Comparison of ENCODE assay signal across 2 cellular contexts in the genomic region with DNA sequence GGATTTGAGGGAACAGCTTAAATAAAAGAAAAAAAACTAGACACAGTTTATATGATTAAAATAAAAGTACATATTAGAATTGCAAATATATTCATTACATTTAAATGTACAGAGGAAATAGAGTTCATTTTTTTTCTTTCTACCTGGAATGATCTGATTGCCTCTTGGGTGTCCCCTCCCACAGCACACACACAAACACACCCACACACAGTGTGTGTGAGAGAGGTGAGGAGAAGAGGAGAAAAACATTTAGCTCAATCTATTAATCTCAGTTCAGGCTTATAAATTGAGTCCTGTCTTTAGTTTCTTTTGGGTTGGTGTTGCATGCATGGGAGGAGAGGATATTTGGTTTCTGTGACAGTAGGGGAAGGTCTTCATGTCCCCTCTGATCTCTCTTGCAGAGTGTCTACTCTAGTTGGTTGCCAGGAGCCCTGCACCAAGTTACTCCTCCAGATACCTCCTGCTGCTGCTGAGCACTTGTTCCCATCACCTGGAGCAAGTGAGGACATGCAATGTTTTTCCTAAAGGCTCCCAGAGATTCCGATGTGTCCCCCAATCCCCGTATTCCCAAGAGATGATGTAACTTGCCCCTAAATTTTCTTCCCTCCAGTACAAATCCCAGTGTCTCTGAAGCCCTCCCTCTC.
TF ChIP-seq lines count a peak whose summit lies in the region.

No MANE protein-coding gene starts in this region.

TF ChIP-seq in GM23338, 12 proteins besides CTCF, POLR2A, EP300 and RAD21 (continued from another document):
- TF ChIP-seq, protein P1, sequence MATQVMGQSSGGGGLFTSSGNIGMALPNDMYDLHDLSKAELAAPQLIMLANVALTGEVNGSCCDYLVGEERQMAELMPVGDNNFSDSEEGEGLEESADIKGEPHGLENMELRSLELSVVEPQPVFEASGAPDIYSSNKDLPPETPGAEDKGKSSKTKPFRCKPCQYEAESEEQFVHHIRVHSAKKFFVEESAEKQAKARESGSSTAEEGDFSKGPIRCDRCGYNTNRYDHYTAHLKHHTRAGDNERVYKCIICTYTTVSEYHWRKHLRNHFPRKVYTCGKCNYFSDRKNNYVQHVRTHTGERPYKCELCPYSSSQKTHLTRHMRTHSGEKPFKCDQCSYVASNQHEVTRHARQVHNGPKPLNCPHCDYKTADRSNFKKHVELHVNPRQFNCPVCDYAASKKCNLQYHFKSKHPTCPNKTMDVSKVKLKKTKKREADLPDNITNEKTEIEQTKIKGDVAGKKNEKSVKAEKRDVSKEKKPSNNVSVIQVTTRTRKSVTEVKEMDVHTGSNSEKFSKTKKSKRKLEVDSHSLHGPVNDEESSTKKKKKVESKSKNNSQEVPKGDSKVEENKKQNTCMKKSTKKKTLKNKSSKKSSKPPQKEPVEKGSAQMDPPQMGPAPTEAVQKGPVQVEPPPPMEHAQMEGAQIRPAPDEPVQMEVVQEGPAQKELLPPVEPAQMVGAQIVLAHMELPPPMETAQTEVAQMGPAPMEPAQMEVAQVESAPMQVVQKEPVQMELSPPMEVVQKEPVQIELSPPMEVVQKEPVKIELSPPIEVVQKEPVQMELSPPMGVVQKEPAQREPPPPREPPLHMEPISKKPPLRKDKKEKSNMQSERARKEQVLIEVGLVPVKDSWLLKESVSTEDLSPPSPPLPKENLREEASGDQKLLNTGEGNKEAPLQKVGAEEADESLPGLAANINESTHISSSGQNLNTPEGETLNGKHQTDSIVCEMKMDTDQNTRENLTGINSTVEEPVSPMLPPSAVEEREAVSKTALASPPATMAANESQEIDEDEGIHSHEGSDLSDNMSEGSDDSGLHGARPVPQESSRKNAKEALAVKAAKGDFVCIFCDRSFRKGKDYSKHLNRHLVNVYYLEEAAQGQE (IDR thresholded peaks at IDR 0.05; ENCODE audit: unreplicated experiment), result no peak
- TF ChIP-seq EZH2 (IDR thresholded peaks at IDR 0.05; ENCODE audit: low read depth, unreplicated experiment) (no peak), ZNF331 (CRISPR knock-in tag; IDR thresholded peaks at IDR 0.05; ENCODE audit: low read depth) (no peak), STAT1 (IDR thresholded peaks at IDR 0.05; ENCODE audit: unreplicated experiment) (no peak), NANOG (IDR thresholded peaks at IDR 0.05; ENCODE audit: borderline replicate concordance) (no peak), EZH2phosphoT487 (IDR thresholded peaks at IDR 0.05; ENCODE audit: unreplicated experiment) (no peak)
- TF ChIP-seq, protein P2, sequence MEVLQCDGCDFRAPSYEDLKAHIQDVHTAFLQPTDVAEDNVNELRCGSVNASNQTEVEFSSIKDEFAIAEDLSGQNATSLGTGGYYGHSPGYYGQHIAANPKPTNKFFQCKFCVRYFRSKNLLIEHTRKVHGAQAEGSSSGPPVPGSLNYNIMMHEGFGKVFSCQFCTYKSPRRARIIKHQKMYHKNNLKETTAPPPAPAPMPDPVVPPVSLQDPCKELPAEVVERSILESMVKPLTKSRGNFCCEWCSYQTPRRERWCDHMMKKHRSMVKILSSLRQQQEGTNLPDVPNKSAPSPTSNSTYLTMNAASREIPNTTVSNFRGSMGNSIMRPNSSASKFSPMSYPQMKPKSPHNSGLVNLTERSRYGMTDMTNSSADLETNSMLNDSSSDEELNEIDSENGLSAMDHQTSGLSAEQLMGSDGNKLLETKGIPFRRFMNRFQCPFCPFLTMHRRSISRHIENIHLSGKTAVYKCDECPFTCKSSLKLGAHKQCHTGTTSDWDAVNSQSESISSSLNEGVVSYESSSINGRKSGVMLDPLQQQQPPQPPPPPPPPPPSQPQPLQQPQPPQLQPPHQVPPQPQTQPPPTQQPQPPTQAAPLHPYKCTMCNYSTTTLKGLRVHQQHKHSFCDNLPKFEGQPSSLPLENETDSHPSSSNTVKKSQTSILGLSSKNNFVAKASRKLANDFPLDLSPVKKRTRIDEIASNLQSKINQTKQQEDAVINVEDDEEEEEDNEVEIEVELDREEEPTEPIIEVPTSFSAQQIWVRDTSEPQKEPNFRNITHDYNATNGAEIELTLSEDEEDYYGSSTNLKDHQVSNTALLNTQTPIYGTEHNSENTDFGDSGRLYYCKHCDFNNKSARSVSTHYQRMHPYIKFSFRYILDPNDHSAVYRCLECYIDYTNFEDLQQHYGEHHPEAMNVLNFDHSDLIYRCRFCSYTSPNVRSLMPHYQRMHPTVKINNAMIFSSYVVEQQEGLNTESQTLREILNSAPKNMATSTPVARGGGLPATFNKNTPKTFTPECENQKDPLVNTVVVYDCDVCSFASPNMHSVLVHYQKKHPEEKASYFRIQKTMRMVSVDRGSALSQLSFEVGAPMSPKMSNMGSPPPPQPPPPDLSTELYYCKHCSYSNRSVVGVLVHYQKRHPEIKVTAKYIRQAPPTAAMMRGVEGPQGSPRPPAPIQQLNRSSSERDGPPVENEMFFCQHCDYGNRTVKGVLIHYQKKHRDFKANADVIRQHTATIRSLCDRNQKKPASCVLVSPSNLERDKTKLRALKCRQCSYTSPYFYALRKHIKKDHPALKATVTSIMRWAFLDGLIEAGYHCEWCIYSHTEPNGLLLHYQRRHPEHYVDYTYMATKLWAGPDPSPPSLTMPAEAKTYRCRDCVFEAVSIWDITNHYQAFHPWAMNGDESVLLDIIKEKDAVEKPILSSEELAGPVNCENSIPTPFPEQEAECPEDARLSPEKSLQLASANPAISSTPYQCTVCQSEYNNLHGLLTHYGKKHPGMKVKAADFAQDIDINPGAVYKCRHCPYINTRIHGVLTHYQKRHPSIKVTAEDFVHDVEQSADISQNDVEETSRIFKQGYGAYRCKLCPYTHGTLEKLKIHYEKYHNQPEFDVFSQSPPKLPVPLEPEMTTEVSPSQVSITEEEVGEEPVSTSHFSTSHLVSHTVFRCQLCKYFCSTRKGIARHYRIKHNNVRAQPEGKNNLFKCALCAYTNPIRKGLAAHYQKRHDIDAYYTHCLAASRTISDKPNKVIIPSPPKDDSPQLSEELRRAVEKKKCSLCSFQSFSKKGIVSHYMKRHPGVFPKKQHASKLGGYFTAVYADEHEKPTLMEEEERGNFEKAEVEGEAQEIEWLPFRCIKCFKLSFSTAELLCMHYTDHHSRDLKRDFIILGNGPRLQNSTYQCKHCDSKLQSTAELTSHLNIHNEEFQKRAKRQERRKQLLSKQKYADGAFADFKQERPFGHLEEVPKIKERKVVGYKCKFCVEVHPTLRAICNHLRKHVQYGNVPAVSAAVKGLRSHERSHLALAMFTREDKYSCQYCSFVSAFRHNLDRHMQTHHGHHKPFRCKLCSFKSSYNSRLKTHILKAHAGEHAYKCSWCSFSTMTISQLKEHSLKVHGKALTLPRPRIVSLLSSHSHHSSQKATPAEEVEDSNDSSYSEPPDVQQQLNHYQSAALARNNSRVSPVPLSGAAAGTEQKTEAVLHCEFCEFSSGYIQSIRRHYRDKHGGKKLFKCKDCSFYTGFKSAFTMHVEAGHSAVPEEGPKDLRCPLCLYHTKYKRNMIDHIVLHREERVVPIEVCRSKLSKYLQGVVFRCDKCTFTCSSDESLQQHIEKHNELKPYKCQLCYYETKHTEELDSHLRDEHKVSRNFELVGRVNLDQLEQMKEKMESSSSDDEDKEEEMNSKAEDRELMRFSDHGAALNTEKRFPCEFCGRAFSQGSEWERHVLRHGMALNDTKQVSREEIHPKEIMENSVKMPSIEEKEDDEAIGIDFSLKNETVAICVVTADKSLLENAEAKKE (CRISPR knock-in tag; IDR thresholded peaks at IDR 0.05), result no peak

TF ChIP-seq in WTC11, 78 proteins besides CTCF, POLR2A, EP300 and RAD21 (continued from another document):
- TF ChIP-seq, protein P3, sequence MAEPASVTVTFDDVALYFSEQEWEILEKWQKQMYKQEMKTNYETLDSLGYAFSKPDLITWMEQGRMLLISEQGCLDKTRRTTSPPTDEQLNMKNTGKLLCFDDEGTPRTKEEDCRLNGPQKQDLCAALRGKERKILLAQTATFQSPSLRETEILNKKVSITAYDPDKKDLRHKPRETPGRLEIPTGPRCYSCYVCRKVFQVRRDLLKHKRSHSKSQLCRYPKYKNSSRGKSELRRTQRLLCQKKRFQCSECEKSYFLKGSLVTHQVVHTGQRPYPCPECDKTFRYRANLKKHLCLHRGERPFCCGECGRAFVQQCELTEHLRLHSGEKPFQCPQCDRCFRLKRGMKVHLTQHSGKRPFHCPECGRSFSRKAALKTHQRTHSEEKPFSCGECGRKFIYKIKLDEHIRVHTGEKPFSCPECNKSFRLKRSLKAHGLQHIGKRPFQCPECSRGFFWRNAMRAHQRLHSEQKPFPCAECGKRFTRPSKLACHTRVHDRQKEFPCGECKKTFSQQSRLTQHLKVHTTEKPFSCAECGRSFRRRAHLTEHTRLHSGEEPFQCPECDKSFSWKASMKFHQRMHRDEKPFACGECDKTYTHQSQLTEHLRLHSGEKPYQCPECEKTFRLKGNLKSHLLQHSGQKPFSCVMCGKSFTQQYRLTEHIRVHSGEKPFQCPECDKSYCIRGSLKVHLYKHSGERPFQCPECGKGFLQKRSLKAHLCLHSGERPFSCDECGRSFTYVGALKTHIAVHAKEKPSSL (CRISPR knock-in tag; conservative IDR thresholded peaks at IDR 0.05), result no peak
- TF ChIP-seq TP53 (CRISPR knock-in tag; IDR thresholded peaks at IDR 0.05) (no peak), PRRX2 (CRISPR knock-in tag; IDR thresholded peaks at IDR 0.05) (no peak), NR3C1 (CRISPR knock-in tag; conservative IDR thresholded peaks at IDR 0.05; ENCODE audit: low read depth) (no peak), JUN (CRISPR knock-in tag; IDR thresholded peaks at IDR 0.05) (no peak), MYBL2 (CRISPR knock-in tag; IDR thresholded peaks at IDR 0.05) (no peak), ESRRA (CRISPR knock-in tag; IDR thresholded peaks at IDR 0.05; ENCODE audit: borderline replicate concordance) (no peak), SMAD4 (CRISPR knock-in tag; IDR thresholded peaks at IDR 0.05) (no peak), NR2C2 (CRISPR knock-in tag; IDR thresholded peaks at IDR 0.05) (no peak), SMAD3 (CRISPR knock-in tag; IDR thresholded peaks at IDR 0.05; ENCODE audit: borderline replicate concordance) (no peak)
- TF ChIP-seq, protein P4, sequence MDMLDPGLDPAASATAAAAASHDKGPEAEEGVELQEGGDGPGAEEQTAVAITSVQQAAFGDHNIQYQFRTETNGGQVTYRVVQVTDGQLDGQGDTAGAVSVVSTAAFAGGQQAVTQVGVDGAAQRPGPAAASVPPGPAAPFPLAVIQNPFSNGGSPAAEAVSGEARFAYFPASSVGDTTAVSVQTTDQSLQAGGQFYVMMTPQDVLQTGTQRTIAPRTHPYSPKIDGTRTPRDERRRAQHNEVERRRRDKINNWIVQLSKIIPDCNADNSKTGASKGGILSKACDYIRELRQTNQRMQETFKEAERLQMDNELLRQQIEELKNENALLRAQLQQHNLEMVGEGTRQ (CRISPR knock-in tag; IDR thresholded peaks at IDR 0.05), result no peak
- TF ChIP-seq, protein P5, sequence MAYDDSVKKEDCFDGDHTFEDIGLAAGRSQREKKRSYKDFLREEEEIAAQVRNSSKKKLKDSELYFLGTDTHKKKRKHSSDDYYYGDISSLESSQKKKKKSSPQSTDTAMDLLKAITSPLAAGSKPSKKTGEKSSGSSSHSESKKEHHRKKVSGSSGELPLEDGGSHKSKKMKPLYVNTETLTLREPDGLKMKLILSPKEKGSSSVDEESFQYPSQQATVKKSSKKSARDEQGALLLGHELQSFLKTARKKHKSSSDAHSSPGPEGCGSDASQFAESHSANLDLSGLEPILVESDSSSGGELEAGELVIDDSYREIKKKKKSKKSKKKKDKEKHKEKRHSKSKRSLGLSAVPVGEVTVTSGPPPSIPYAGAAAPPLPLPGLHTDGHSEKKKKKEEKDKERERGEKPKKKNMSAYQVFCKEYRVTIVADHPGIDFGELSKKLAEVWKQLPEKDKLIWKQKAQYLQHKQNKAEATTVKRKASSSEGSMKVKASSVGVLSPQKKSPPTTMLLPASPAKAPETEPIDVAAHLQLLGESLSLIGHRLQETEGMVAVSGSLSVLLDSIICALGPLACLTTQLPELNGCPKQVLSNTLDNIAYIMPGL (CRISPR knock-in tag; IDR thresholded peaks at IDR 0.05), result no peak
- TF ChIP-seq, protein P6, sequence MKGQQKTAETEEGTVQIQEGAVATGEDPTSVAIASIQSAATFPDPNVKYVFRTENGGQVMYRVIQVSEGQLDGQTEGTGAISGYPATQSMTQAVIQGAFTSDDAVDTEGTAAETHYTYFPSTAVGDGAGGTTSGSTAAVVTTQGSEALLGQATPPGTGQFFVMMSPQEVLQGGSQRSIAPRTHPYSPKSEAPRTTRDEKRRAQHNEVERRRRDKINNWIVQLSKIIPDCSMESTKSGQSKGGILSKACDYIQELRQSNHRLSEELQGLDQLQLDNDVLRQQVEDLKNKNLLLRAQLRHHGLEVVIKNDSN (CRISPR knock-in tag; IDR thresholded peaks at IDR 0.05), result no peak
- TF ChIP-seq, protein P7, sequence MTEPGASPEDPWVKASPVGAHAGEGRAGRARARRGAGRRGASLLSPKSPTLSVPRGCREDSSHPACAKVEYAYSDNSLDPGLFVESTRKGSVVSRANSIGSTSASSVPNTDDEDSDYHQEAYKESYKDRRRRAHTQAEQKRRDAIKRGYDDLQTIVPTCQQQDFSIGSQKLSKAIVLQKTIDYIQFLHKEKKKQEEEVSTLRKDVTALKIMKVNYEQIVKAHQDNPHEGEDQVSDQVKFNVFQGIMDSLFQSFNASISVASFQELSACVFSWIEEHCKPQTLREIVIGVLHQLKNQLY (CRISPR knock-in tag; IDR thresholded peaks at IDR 0.05), result no peak
- TF ChIP-seq, protein P8, sequence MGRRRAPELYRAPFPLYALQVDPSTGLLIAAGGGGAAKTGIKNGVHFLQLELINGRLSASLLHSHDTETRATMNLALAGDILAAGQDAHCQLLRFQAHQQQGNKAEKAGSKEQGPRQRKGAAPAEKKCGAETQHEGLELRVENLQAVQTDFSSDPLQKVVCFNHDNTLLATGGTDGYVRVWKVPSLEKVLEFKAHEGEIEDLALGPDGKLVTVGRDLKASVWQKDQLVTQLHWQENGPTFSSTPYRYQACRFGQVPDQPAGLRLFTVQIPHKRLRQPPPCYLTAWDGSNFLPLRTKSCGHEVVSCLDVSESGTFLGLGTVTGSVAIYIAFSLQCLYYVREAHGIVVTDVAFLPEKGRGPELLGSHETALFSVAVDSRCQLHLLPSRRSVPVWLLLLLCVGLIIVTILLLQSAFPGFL (CRISPR knock-in tag; IDR thresholded peaks at IDR 0.05; ENCODE audit: borderline replicate concordance), result no peak
- TF ChIP-seq, protein P9, sequence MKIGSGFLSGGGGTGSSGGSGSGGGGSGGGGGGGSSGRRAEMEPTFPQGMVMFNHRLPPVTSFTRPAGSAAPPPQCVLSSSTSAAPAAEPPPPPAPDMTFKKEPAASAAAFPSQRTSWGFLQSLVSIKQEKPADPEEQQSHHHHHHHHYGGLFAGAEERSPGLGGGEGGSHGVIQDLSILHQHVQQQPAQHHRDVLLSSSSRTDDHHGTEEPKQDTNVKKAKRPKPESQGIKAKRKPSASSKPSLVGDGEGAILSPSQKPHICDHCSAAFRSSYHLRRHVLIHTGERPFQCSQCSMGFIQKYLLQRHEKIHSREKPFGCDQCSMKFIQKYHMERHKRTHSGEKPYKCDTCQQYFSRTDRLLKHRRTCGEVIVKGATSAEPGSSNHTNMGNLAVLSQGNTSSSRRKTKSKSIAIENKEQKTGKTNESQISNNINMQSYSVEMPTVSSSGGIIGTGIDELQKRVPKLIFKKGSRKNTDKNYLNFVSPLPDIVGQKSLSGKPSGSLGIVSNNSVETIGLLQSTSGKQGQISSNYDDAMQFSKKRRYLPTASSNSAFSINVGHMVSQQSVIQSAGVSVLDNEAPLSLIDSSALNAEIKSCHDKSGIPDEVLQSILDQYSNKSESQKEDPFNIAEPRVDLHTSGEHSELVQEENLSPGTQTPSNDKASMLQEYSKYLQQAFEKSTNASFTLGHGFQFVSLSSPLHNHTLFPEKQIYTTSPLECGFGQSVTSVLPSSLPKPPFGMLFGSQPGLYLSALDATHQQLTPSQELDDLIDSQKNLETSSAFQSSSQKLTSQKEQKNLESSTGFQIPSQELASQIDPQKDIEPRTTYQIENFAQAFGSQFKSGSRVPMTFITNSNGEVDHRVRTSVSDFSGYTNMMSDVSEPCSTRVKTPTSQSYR (CRISPR knock-in tag; IDR thresholded peaks at IDR 0.05), result no peak
- TF ChIP-seq, protein P10, sequence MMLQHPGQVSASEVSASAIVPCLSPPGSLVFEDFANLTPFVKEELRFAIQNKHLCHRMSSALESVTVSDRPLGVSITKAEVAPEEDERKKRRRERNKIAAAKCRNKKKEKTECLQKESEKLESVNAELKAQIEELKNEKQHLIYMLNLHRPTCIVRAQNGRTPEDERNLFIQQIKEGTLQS (CRISPR knock-in tag; conservative IDR thresholded peaks at IDR 0.05), result no peak
